In genomic region chr18:6752200-6752873, GRCh38 we compare ENCODE assay signal across 1 cellular context.
TF ChIP-seq lines count a peak whose summit lies in the region.

No MANE protein-coding gene starts in this region.

TF ChIP-seq in WTC11, 78 proteins besides CTCF, POLR2A, EP300 and RAD21 (continued from another document):
- TF ChIP-seq, protein P1, sequence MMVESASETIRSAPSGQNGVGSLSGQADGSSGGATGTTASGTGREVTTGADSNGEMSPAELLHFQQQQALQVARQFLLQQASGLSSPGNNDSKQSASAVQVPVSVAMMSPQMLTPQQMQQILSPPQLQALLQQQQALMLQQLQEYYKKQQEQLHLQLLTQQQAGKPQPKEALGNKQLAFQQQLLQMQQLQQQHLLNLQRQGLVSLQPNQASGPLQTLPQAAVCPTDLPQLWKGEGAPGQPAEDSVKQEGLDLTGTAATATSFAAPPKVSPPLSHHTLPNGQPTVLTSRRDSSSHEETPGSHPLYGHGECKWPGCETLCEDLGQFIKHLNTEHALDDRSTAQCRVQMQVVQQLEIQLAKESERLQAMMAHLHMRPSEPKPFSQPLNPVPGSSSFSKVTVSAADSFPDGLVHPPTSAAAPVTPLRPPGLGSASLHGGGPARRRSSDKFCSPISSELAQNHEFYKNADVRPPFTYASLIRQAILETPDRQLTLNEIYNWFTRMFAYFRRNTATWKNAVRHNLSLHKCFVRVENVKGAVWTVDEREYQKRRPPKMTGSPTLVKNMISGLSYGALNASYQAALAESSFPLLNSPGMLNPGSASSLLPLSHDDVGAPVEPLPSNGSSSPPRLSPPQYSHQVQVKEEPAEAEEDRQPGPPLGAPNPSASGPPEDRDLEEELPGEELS (CRISPR knock-in tag; IDR thresholded peaks at IDR 0.05) = peak; percentile 86; the same call in 1 of the 2 replicates
- TF ChIP-seq SMAD3 (CRISPR knock-in tag; IDR thresholded peaks at IDR 0.05; ENCODE audit: borderline replicate concordance) = no peak
- no peak for TF ChIP-seq NR3C1 (CRISPR knock-in tag; conservative IDR thresholded peaks at IDR 0.05; ENCODE audit: low read depth)
- no peak for TF ChIP-seq IRF1 (CRISPR knock-in tag; IDR thresholded peaks at IDR 0.05)
- TF ChIP-seq, protein P2, sequence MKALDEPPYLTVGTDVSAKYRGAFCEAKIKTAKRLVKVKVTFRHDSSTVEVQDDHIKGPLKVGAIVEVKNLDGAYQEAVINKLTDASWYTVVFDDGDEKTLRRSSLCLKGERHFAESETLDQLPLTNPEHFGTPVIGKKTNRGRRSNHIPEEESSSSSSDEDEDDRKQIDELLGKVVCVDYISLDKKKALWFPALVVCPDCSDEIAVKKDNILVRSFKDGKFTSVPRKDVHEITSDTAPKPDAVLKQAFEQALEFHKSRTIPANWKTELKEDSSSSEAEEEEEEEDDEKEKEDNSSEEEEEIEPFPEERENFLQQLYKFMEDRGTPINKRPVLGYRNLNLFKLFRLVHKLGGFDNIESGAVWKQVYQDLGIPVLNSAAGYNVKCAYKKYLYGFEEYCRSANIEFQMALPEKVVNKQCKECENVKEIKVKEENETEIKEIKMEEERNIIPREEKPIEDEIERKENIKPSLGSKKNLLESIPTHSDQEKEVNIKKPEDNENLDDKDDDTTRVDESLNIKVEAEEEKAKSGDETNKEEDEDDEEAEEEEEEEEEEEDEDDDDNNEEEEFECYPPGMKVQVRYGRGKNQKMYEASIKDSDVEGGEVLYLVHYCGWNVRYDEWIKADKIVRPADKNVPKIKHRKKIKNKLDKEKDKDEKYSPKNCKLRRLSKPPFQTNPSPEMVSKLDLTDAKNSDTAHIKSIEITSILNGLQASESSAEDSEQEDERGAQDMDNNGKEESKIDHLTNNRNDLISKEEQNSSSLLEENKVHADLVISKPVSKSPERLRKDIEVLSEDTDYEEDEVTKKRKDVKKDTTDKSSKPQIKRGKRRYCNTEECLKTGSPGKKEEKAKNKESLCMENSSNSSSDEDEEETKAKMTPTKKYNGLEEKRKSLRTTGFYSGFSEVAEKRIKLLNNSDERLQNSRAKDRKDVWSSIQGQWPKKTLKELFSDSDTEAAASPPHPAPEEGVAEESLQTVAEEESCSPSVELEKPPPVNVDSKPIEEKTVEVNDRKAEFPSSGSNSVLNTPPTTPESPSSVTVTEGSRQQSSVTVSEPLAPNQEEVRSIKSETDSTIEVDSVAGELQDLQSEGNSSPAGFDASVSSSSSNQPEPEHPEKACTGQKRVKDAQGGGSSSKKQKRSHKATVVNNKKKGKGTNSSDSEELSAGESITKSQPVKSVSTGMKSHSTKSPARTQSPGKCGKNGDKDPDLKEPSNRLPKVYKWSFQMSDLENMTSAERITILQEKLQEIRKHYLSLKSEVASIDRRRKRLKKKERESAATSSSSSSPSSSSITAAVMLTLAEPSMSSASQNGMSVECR (CRISPR knock-in tag; IDR thresholded peaks at IDR 0.05; ENCODE audit: borderline replicate concordance) = no peak; the same call in 1 of the 2 replicates
- no peak for TF ChIP-seq NFATC4 (CRISPR knock-in tag; IDR thresholded peaks at IDR 0.05)
- peak; percentile 97 for TF ChIP-seq TEAD1 (CRISPR knock-in tag; IDR thresholded peaks at IDR 0.05)
- no peak for TF ChIP-seq ATF2 (CRISPR knock-in tag; IDR thresholded peaks at IDR 0.05; ENCODE audit: borderline replicate concordance, low read depth)
- TF ChIP-seq ESRRA (CRISPR knock-in tag; IDR thresholded peaks at IDR 0.05; ENCODE audit: borderline replicate concordance) = no peak
- TF ChIP-seq, protein P3, sequence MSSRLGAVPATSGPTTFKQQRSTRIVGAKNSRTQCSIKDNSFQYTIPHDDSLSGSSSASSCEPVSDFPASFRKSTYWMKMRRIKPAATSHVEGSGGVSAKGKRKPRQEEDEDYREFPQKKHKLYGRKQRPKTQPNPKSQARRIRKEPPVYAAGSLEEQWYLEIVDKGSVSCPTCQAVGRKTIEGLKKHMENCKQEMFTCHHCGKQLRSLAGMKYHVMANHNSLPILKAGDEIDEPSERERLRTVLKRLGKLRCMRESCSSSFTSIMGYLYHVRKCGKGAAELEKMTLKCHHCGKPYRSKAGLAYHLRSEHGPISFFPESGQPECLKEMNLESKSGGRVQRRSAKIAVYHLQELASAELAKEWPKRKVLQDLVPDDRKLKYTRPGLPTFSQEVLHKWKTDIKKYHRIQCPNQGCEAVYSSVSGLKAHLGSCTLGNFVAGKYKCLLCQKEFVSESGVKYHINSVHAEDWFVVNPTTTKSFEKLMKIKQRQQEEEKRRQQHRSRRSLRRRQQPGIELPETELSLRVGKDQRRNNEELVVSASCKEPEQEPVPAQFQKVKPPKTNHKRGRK (CRISPR knock-in tag; IDR thresholded peaks at IDR 0.05; ENCODE audit: borderline replicate concordance) = no peak
- TF ChIP-seq NR1H2 (CRISPR knock-in tag; IDR thresholded peaks at IDR 0.05) = no peak
- TF ChIP-seq MXD4 (CRISPR knock-in tag; IDR thresholded peaks at IDR 0.05; ENCODE audit: borderline replicate concordance) = no peak
- TF ChIP-seq SOX15 (CRISPR knock-in tag; IDR thresholded peaks at IDR 0.05) = no peak
- no peak for TF ChIP-seq TCF7 (CRISPR knock-in tag; IDR thresholded peaks at IDR 0.05; ENCODE audit: low read depth)
- TF ChIP-seq, protein P4, sequence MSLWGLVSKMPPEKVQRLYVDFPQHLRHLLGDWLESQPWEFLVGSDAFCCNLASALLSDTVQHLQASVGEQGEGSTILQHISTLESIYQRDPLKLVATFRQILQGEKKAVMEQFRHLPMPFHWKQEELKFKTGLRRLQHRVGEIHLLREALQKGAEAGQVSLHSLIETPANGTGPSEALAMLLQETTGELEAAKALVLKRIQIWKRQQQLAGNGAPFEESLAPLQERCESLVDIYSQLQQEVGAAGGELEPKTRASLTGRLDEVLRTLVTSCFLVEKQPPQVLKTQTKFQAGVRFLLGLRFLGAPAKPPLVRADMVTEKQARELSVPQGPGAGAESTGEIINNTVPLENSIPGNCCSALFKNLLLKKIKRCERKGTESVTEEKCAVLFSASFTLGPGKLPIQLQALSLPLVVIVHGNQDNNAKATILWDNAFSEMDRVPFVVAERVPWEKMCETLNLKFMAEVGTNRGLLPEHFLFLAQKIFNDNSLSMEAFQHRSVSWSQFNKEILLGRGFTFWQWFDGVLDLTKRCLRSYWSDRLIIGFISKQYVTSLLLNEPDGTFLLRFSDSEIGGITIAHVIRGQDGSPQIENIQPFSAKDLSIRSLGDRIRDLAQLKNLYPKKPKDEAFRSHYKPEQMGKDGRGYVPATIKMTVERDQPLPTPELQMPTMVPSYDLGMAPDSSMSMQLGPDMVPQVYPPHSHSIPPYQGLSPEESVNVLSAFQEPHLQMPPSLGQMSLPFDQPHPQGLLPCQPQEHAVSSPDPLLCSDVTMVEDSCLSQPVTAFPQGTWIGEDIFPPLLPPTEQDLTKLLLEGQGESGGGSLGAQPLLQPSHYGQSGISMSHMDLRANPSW (CRISPR knock-in tag; conservative IDR thresholded peaks at IDR 0.05; ENCODE audit: low read depth) = no peak
- TF ChIP-seq ETV6 (CRISPR knock-in tag; IDR thresholded peaks at IDR 0.05) = peak; percentile 70; the same call in 1 of the 2 replicates
- TF ChIP-seq IRF2 (CRISPR knock-in tag; IDR thresholded peaks at IDR 0.05; ENCODE audit: borderline replicate concordance, low read depth) = no peak
- no peak for TF ChIP-seq HMGXB4 (CRISPR knock-in tag; IDR thresholded peaks at IDR 0.05)
- TF ChIP-seq, protein P5, sequence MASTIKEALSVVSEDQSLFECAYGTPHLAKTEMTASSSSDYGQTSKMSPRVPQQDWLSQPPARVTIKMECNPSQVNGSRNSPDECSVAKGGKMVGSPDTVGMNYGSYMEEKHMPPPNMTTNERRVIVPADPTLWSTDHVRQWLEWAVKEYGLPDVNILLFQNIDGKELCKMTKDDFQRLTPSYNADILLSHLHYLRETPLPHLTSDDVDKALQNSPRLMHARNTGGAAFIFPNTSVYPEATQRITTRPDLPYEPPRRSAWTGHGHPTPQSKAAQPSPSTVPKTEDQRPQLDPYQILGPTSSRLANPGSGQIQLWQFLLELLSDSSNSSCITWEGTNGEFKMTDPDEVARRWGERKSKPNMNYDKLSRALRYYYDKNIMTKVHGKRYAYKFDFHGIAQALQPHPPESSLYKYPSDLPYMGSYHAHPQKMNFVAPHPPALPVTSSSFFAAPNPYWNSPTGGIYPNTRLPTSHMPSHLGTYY (CRISPR knock-in tag; IDR thresholded peaks at IDR 0.05) = no peak; the same call in 1 of the 2 replicates
- no peak for TF ChIP-seq RORB (CRISPR knock-in tag; IDR thresholded peaks at IDR 0.05)
- TF ChIP-seq, protein P6, sequence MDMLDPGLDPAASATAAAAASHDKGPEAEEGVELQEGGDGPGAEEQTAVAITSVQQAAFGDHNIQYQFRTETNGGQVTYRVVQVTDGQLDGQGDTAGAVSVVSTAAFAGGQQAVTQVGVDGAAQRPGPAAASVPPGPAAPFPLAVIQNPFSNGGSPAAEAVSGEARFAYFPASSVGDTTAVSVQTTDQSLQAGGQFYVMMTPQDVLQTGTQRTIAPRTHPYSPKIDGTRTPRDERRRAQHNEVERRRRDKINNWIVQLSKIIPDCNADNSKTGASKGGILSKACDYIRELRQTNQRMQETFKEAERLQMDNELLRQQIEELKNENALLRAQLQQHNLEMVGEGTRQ (CRISPR knock-in tag; IDR thresholded peaks at IDR 0.05) = peak; percentile 21; the same call in 1 of the 2 replicates
- no peak for TF ChIP-seq ZNF138 (CRISPR knock-in tag; conservative IDR thresholded peaks at IDR 0.05)
- no peak for TF ChIP-seq ZNF219 (CRISPR knock-in tag; IDR thresholded peaks at IDR 0.05; ENCODE audit: borderline replicate concordance)
- TF ChIP-seq ZMAT4 (CRISPR knock-in tag; IDR thresholded peaks at IDR 0.05) = no peak; the same call in 1 of the 2 replicates
- TF ChIP-seq NFE2L1 (CRISPR knock-in tag; IDR thresholded peaks at IDR 0.05) = peak; percentile 70; the same call in 1 of the 2 replicates
- TF ChIP-seq, protein P7, sequence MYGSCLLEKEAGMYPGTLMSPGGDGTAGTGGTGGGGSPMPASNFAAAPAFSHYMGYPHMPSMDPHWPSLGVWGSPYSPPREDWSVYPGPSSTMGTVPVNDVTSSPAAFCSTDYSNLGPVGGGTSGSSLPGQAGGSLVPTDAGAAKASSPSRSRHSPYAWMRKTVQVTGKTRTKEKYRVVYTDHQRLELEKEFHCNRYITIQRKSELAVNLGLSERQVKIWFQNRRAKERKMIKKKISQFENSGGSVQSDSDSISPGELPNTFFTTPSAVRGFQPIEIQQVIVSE (CRISPR knock-in tag; IDR thresholded peaks at IDR 0.05; ENCODE audit: borderline replicate concordance) = no peak
TF ChIP-seq in WTC11: peak in this region for 16.
